In genomic region chr10:47166405-47166777, GRCh38 we compare ENCODE assay signal across 13 cellular contexts.
DNase-seq lines count a peak whose midpoint lies in the region; ATAC-seq and TF ChIP-seq lines count a peak whose summit lies in the region.
"Had no signal": no experiment of that assay in that cellular context is flagged by ENCODE, and none has a peak within 500 bp of the region (broad histone marks: within the 10 kb centered on the region; RNA-seq: fewer than 3 reads in every experiment).

No MANE protein-coding gene starts in this region.

- H3K4me1 ChIP-seq in CD4-positive, CD25-positive, alpha-beta regulatory T cell (ENCODE audit: control insufficient read depth, insufficient read depth, low read length, poor library complexity, severe bottlenecking), result peaks cover 11% of the 10 kb centered on the region
- H3K4me1 ChIP-seq in gastrocnemius medialis, result no peaks in the 10 kb centered on the region
- H3K4me1 ChIP-seq: Caco-2 had no signal

- intact Hi-C loops in Right ventricle myocardium superior (cut with DNase I), result no loop called here
- intact Hi-C loops in gastrocnemius medialis (cut with DNase I; ENCODE audit: low total_unique reads), result no loop called here

- ATAC-seq in CD4-positive, CD25-positive, alpha-beta regulatory T cell (ENCODE audit: low read depth in 2 of 2), result no peak
- ATAC-seq in T-cell (replicated peaks in 1 of 4), result no peak
- peak; percentile 20 for ATAC-seq in Right ventricle myocardium superior (ENCODE audit: poor library complexity)
- ATAC-seq in gastrocnemius medialis, result no peak
- ATAC-seq: HCT116 had no signal

- H3K4me1 Mint-ChIP-seq in CD4-positive, CD25-positive, alpha-beta regulatory T cell, result peaks cover 0 to 30% (median 10%) of the 10 kb centered on the region in 4 donors
- H3K4me1 Mint-ChIP-seq in T-cell, result peaks cover 28 to 35% (median 29%) of the 10 kb centered on the region in 3 donors
- H3K4me1 Mint-ChIP-seq: endodermal cell had no signal

- POLR2A ChIA-PET in T-cell (lab: Charles Lee), result interaction anchor here in 1 of 2 donors (0.7 kb wide), 1 partner anchor 11 kb away, joined by 3 read pairs; no protein-coding TSS in a partner anchor

- no peak overlapping the region for H3K4me3 ChIP-seq in CD4-positive, CD25-positive, alpha-beta regulatory T cell (ENCODE audit: low read depth, low read length)
- H3K4me3 ChIP-seq in gastrocnemius medialis, result no peak overlapping the region

- H3K36me3 ChIP-seq in CD4-positive, CD25-positive, alpha-beta regulatory T cell (ENCODE audit: control insufficient read depth, insufficient read depth, low read length), result no peaks in the 10 kb centered on the region
- no peaks in the 10 kb centered on the region for H3K36me3 ChIP-seq in gastrocnemius medialis

- peaks cover 8% of the 10 kb centered on the region for H3K27me3 Mint-ChIP-seq in CD4-positive, CD25-positive, alpha-beta regulatory T cell
- H3K27me3 Mint-ChIP-seq in T-cell, result no peaks in the 10 kb centered on the region

- H3K4me3 Mint-ChIP-seq in CD4-positive, CD25-positive, alpha-beta regulatory T cell, result peak overlapping the region in 1 of 4 donors; percentile 90
- peak overlapping the region; percentile 13 to 87 (median 82) for H3K4me3 Mint-ChIP-seq in T-cell
- H3K4me3 Mint-ChIP-seq: endodermal cell, neural crest cell had no signal

- no peak overlapping the region for H3K27ac ChIP-seq in CD4-positive, CD25-positive, alpha-beta regulatory T cell (ENCODE audit: insufficient read depth, low read length, poor library complexity, severe bottlenecking)
- peak overlapping the region; percentile 33 to 55 (median 54) for H3K27ac ChIP-seq in gastrocnemius medialis

- H3K27me3 ChIP-seq in CD4-positive, CD25-positive, alpha-beta regulatory T cell (ENCODE audit: control insufficient read depth, insufficient read depth, low read length), result no peaks in the 10 kb centered on the region
- no peaks in the 10 kb centered on the region for H3K27me3 ChIP-seq in gastrocnemius medialis

- CTCF ChIA-PET in T-cell (lab: Charles Lee), result interaction anchor here (0.6 to 1.8 kb wide), 3 partner anchors 119 to 146 kb away, joined by 3 to 7 read pairs (median 6); no protein-coding TSS in a partner anchor

- peaks cover 0 to 2% (median 0%) of the 10 kb centered on the region in 7 donors for H3K9me3 Mint-ChIP-seq in CD4-positive, CD25-positive, alpha-beta regulatory T cell
- H3K9me3 Mint-ChIP-seq in T-cell, result no peaks in the 10 kb centered on the region

- no peaks in the 10 kb centered on the region for H3K36me3 Mint-ChIP-seq in CD4-positive, CD25-positive, alpha-beta regulatory T cell
- H3K36me3 Mint-ChIP-seq in T-cell, result no peaks in the 10 kb centered on the region

- no peaks in the 10 kb centered on the region for H3K9me3 ChIP-seq in CD4-positive, CD25-positive, alpha-beta regulatory T cell (ENCODE audit: control insufficient read depth in 2 of 2, low read length in 2 of 2)
- H3K9me3 ChIP-seq in gastrocnemius medialis, result no peaks in the 10 kb centered on the region

- DNase-seq in CD4-positive, CD25-positive, alpha-beta regulatory T cell, result no peak
- no peak for DNase-seq in T-cell
- no peak for DNase-seq in Right ventricle myocardium superior
- DNase-seq in gastrocnemius medialis, result no peak
- DNase-seq in NCI-H69 (lab: John Stamatoyannopoulos, UW), result no peak
- DNase-seq in iPS-NIHi7 (ENCODE audit: extremely low spot score), result no peak
- no peak for DNase-seq in globus pallidus (ENCODE audit: low spot score)
- no peak for DNase-seq in activated CD8-positive, alpha-beta memory T cell treated with anti-CD3 and anti-CD28 coated beads for 24 hours
- DNase-seq: Caco-2; endodermal cell; stimulated activated naive CD4-positive, alpha-beta T cell treated with Interleukin-2 at 50 U/mL for 16 hours had no signal

- in situ Hi-C loops in gastrocnemius medialis (cut with MboI; ENCODE audit: low sequenced_read_pairs in 4 of 4), result no loop called here

- H3K27ac Mint-ChIP-seq in CD4-positive, CD25-positive, alpha-beta regulatory T cell, result peak overlapping the region; percentile 96 to 97 (median 96)
- H3K27ac Mint-ChIP-seq in T-cell, result peak overlapping the region; percentile 98 to 99
- H3K27ac Mint-ChIP-seq: endodermal cell had no signal

- no peak for TF ChIP-seq POLR2A in gastrocnemius medialis (IDR thresholded peaks at IDR 0.05)

- TF ChIP-seq CTCF in gastrocnemius medialis (IDR thresholded peaks at IDR 0.05 in 4 of 5, conservative IDR thresholded peaks at IDR 0.05 in 1 of 5), result no peak
